ENCODE assay signal across 1 cellular context in the genomic region with DNA sequence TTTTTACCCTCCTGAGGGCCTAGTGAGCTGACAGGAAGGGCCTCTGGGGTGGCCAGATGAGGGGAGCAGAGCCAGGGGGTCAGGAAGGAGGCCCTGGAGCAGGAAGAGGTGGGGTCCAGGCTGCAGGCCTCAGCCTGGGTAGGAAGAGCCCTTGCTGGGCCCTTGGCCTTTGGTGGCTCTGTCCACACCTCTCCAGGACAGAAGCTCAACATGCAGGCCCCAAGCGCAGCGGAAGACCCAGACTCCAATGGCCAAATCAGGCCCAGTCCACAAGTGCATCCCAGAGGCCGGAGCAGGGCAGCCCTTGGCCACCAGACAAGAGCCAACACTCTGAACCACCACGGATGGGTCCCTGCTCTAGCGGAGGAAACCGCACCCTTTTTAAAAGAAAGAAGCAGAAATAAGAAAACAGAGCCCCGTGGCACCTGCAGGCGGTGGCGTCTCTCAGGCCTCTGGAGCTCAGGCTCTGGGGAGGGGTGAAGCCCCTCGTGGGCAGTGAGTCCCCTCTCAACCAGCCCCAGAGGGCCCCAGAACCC.
TF ChIP-seq lines count a peak whose summit lies in the region.

No MANE protein-coding gene starts in this region.

TF ChIP-seq in HepG2, 621 proteins besides CTCF, POLR2A, EP300 and RAD21 (continued from another document and continues in another):
- TF ChIP-seq, protein P1, sequence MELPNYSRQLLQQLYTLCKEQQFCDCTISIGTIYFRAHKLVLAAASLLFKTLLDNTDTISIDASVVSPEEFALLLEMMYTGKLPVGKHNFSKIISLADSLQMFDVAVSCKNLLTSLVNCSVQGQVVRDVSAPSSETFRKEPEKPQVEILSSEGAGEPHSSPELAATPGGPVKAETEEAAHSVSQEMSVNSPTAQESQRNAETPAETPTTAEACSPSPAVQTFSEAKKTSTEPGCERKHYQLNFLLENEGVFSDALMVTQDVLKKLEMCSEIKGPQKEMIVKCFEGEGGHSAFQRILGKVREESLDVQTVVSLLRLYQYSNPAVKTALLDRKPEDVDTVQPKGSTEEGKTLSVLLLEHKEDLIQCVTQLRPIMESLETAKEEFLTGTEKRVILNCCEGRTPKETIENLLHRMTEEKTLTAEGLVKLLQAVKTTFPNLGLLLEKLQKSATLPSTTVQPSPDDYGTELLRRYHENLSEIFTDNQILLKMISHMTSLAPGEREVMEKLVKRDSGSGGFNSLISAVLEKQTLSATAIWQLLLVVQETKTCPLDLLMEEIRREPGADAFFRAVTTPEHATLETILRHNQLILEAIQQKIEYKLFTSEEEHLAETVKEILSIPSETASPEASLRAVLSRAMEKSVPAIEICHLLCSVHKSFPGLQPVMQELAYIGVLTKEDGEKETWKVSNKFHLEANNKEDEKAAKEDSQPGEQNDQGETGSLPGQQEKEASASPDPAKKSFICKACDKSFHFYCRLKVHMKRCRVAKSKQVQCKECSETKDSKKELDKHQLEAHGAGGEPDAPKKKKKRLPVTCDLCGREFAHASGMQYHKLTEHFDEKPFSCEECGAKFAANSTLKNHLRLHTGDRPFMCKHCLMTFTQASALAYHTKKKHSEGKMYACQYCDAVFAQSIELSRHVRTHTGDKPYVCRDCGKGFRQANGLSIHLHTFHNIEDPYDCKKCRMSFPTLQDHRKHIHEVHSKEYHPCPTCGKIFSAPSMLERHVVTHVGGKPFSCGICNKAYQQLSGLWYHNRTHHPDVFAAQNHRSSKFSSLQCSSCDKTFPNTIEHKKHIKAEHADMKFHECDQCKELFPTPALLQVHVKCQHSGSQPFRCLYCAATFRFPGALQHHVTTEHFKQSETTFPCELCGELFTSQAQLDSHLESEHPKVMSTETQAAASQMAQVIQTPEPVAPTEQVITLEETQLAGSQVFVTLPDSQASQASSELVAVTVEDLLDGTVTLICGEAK (IDR thresholded peaks at IDR 0.05): no peak
- TF ChIP-seq, protein P1 (CRISPR knock-in tag; IDR thresholded peaks at IDR 0.05): 0 out of 2 replicates have a peak, but pooled peaks have one; percentile 28
- TF ChIP-seq ARNT (IDR thresholded peaks at IDR 0.05) (no peak), CREM (IDR thresholded peaks at IDR 0.05) (no peak), CREM (CRISPR knock-in tag; IDR thresholded peaks at IDR 0.05) (no peak), ZNF30 (CRISPR knock-in tag; IDR thresholded peaks at IDR 0.05) (no peak), ZFY (CRISPR knock-in tag; IDR thresholded peaks at IDR 0.05) (no peak), TCF7 (IDR thresholded peaks at IDR 0.05; ENCODE audit: low read depth) (no peak), TBL1XR1 (IDR thresholded peaks at IDR 0.05; ENCODE audit: borderline replicate concordance, low read length, partially characterized antibody) (no peak), YEATS4 (CRISPR knock-in tag; IDR thresholded peaks at IDR 0.05; ENCODE audit: borderline replicate concordance) (0 out of 2 replicates have a peak, but pooled peaks have one; percentile 26), ZNF224 (CRISPR knock-in tag; IDR thresholded peaks at IDR 0.05) (0 out of 2 replicates have a peak, but pooled peaks have one; percentile 47), RBM39 (IDR thresholded peaks at IDR 0.05; ENCODE audit: low read depth, low read length, poor library complexity, severe bottlenecking) (peak; percentile 3), ZNF484 (CRISPR knock-in tag; IDR thresholded peaks at IDR 0.05; ENCODE audit: borderline replicate concordance, low read depth) (no peak), ZNF782 (CRISPR knock-in tag; IDR thresholded peaks at IDR 0.05; ENCODE audit: borderline replicate concordance) (no peak), MBD4 (IDR thresholded peaks at IDR 0.05; ENCODE audit: borderline replicate concordance, low read length) (no peak), ZFP90 (CRISPR knock-in tag; IDR thresholded peaks at IDR 0.05; ENCODE audit: borderline replicate concordance) (no peak)
- TF ChIP-seq, protein P2, sequence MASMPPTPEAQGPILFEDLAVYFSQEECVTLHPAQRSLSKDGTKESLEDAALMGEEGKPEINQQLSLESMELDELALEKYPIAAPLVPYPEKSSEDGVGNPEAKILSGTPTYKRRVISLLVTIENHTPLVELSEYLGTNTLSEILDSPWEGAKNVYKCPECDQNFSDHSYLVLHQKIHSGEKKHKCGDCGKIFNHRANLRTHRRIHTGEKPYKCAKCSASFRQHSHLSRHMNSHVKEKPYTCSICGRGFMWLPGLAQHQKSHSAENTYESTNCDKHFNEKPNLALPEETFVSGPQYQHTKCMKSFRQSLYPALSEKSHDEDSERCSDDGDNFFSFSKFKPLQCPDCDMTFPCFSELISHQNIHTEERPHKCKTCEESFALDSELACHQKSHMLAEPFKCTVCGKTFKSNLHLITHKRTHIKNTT (CRISPR knock-in tag; IDR thresholded peaks at IDR 0.05): no peak
- TF ChIP-seq, protein P3, sequence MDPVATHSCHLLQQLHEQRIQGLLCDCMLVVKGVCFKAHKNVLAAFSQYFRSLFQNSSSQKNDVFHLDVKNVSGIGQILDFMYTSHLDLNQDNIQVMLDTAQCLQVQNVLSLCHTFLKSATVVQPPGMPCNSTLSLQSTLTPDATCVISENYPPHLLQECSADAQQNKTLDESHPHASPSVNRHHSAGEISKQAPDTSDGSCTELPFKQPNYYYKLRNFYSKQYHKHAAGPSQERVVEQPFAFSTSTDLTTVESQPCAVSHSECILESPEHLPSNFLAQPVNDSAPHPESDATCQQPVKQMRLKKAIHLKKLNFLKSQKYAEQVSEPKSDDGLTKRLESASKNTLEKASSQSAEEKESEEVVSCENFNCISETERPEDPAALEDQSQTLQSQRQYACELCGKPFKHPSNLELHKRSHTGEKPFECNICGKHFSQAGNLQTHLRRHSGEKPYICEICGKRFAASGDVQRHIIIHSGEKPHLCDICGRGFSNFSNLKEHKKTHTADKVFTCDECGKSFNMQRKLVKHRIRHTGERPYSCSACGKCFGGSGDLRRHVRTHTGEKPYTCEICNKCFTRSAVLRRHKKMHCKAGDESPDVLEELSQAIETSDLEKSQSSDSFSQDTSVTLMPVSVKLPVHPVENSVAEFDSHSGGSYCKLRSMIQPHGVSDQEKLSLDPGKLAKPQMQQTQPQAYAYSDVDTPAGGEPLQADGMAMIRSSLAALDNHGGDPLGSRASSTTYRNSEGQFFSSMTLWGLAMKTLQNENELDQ (CRISPR knock-in tag; IDR thresholded peaks at IDR 0.05; ENCODE audit: borderline replicate concordance): no peak
- TF ChIP-seq, protein P4, sequence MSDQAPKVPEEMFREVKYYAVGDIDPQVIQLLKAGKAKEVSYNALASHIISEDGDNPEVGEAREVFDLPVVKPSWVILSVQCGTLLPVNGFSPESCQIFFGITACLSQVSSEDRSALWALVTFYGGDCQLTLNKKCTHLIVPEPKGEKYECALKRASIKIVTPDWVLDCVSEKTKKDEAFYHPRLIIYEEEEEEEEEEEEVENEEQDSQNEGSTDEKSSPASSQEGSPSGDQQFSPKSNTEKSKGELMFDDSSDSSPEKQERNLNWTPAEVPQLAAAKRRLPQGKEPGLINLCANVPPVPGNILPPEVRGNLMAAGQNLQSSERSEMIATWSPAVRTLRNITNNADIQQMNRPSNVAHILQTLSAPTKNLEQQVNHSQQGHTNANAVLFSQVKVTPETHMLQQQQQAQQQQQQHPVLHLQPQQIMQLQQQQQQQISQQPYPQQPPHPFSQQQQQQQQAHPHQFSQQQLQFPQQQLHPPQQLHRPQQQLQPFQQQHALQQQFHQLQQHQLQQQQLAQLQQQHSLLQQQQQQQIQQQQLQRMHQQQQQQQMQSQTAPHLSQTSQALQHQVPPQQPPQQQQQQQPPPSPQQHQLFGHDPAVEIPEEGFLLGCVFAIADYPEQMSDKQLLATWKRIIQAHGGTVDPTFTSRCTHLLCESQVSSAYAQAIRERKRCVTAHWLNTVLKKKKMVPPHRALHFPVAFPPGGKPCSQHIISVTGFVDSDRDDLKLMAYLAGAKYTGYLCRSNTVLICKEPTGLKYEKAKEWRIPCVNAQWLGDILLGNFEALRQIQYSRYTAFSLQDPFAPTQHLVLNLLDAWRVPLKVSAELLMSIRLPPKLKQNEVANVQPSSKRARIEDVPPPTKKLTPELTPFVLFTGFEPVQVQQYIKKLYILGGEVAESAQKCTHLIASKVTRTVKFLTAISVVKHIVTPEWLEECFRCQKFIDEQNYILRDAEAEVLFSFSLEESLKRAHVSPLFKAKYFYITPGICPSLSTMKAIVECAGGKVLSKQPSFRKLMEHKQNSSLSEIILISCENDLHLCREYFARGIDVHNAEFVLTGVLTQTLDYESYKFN (CRISPR knock-in tag; conservative IDR thresholded peaks at IDR 0.05): no peak
- TF ChIP-seq, protein P5, sequence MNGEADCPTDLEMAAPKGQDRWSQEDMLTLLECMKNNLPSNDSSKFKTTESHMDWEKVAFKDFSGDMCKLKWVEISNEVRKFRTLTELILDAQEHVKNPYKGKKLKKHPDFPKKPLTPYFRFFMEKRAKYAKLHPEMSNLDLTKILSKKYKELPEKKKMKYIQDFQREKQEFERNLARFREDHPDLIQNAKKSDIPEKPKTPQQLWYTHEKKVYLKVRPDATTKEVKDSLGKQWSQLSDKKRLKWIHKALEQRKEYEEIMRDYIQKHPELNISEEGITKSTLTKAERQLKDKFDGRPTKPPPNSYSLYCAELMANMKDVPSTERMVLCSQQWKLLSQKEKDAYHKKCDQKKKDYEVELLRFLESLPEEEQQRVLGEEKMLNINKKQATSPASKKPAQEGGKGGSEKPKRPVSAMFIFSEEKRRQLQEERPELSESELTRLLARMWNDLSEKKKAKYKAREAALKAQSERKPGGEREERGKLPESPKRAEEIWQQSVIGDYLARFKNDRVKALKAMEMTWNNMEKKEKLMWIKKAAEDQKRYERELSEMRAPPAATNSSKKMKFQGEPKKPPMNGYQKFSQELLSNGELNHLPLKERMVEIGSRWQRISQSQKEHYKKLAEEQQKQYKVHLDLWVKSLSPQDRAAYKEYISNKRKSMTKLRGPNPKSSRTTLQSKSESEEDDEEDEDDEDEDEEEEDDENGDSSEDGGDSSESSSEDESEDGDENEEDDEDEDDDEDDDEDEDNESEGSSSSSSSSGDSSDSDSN (CRISPR knock-in tag; IDR thresholded peaks at IDR 0.05): peak; percentile 7; the same call in 1 of the 2 replicates
- TF ChIP-seq, protein P6, sequence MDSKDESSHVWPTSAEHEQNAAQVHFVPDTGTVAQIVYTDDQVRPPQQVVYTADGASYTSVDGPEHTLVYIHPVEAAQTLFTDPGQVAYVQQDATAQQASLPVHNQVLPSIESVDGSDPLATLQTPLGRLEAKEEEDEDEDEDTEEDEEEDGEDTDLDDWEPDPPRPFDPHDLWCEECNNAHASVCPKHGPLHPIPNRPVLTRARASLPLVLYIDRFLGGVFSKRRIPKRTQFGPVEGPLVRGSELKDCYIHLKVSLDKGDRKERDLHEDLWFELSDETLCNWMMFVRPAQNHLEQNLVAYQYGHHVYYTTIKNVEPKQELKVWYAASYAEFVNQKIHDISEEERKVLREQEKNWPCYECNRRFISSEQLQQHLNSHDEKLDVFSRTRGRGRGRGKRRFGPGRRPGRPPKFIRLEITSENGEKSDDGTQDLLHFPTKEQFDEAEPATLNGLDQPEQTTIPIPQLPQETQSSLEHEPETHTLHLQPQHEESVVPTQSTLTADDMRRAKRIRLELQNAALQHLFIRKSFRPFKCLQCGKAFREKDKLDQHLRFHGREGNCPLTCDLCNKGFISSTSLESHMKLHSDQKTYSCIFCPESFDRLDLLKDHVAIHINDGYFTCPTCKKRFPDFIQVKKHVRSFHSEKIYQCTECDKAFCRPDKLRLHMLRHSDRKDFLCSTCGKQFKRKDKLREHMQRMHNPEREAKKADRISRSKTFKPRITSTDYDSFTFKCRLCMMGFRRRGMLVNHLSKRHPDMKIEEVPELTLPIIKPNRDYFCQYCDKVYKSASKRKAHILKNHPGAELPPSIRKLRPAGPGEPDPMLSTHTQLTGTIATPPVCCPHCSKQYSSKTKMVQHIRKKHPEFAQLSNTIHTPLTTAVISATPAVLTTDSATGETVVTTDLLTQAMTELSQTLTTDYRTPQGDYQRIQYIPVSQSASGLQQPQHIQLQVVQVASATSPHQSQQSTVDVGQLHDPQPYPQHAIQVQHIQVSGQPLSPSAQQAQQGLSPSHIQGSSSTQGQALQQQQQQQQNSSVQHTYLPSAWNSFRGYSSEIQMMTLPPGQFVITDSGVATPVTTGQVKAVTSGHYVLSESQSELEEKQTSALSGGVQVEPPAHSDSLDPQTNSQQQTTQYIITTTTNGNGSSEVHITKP (CRISPR knock-in tag; IDR thresholded peaks at IDR 0.05; ENCODE audit: low read depth): no peak
- TF ChIP-seq, protein P7, sequence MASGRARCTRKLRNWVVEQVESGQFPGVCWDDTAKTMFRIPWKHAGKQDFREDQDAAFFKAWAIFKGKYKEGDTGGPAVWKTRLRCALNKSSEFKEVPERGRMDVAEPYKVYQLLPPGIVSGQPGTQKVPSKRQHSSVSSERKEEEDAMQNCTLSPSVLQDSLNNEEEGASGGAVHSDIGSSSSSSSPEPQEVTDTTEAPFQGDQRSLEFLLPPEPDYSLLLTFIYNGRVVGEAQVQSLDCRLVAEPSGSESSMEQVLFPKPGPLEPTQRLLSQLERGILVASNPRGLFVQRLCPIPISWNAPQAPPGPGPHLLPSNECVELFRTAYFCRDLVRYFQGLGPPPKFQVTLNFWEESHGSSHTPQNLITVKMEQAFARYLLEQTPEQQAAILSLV (CRISPR knock-in tag; IDR thresholded peaks at IDR 0.05; ENCODE audit: borderline replicate concordance): no peak
- TF ChIP-seq, protein P8, sequence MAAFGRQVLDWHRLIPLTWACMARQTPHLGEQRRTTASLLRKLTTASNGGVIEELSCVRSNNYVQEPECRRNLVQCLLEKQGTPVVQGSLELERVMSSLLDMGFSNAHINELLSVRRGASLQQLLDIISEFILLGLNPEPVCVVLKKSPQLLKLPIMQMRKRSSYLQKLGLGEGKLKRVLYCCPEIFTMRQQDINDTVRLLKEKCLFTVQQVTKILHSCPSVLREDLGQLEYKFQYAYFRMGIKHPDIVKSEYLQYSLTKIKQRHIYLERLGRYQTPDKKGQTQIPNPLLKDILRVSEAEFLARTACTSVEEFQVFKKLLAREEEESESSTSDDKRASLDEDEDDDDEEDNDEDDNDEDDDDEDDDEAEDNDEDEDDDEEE (CRISPR knock-in tag; IDR thresholded peaks at IDR 0.05): no peak
